20 cellular contexts compared by ENCODE assay signal in the genomic region with DNA sequence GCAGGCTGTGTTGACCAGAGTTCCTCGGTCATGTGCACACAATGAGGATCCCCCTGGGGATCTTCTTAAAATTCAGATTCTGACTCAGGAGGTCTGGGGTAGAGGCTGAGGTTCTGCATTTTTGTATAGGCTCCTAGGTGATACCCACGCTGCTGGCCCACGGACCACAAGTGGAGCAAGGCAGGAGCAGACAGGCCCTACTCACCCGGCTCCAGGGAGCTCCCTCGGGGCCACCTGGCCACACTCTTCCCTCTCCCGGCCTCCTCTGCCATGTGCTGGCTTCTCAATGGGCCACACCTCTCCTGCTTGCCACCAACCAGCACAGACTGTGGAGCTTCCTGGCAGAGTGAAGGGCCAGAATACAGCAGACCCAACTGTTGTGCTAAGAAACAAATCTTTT. TPM values are rescaled to one million over a fixed set of nuclear protein-coding genes. Genes with fewer than 3 reads are reported as not detected.
DNase-seq lines count a peak whose midpoint lies in the region; ATAC-seq, FAIRE-seq and TF ChIP-seq lines count a peak whose summit lies in the region.
"Had no signal": no experiment of that assay in that cellular context is flagged by ENCODE, and none has a peak within 500 bp of the region (broad histone marks: within the 10 kb centered on the region; RNA-seq: fewer than 3 reads in every experiment).

No MANE protein-coding gene starts in this region.

- WGBS in H1 (ENCODE audit: extremely low coverage in 1 of 2, insufficient coverage in 1 of 2, insufficient read length in 1 of 2, insufficient replicate concordance in 2 of 2, low coverage in 1 of 2, low lambda C conversion rate in 2 of 2, missing lambda C conversion rate in 1 of 2), 2 experiments: 82% methylated on average over 6 of the region's 6 CpGs; no CpG with 5 or more reads in 1 of the 2 experiments

- H4K5ac ChIP-seq in H1 (ENCODE audit: insufficient read length, low read depth, low read length): no peak overlapping the region

- no peak for TF ChIP-seq EP300 in H1 (IDR thresholded peaks at IDR 0.05; ENCODE audit: borderline replicate concordance in 1 of 2, low read depth in 2 of 2, low read length in 2 of 2)

- no peak for FAIRE-seq in H1 (lab: Jason Lieb, UNC)
- FAIRE-seq: G401.6, GM12892 had no signal

- no peak overlapping the region for H3K14ac ChIP-seq in H1 (ENCODE audit: insufficient read length)

- no peak for TF ChIP-seq POLR2A in H1 (IDR thresholded peaks at IDR 0.05; ENCODE audit: control extremely low read depth in 1 of 2, low read depth in 2 of 2, low read length in 2 of 2)

- H3K4ac ChIP-seq in H1 (replicated peaks; ENCODE audit: insufficient read length, low read depth, low read length): no peak overlapping the region

- H3K4me3 ChIP-seq in H1 (ENCODE audit: extremely low read depth in 1 of 4, insufficient read depth in 2 of 4, low read depth in 3 of 4, low read length in 4 of 4): no peak overlapping the region

- H3K27me3 ChIP-seq in H1 (replicated peaks in 1 of 4; ENCODE audit: control insufficient read depth in 3 of 4, extremely low read depth in 1 of 4, insufficient read depth in 3 of 4, low read length in 3 of 4): 0 out of 7 replicates have a peak, but pooled peaks cover 0 to 3% (median 0%) of the 10 kb centered on the region in 4 experiments

- H4K20me1 ChIP-seq in H1 (replicated peaks in 1 of 2; ENCODE audit: control insufficient read depth in 1 of 2, insufficient read depth in 2 of 2, low read length in 2 of 2): no peaks in the 10 kb centered on the region

- H3K27ac Mint-ChIP-seq in activated naive CD8-positive, alpha-beta T cell treated with anti-CD3 and anti-CD28 coated beads, Interleukin-2, amount 50 U/mL, for 24 hours: peak overlapping the region; percentile 52
- no peak overlapping the region for H3K27ac Mint-ChIP-seq in activated naive CD8-positive, alpha-beta T cell treated with anti-CD3 and anti-CD28 coated beads for 36 hours
- H3K27ac Mint-ChIP-seq in stimulated activated naive CD8-positive, alpha-beta T cell treated with anti-CD3 and anti-CD28 coated beads, Interleukin-15, amount 100 ng/mL, for 72 hours: peak overlapping the region in 1 of 2 donors; percentile 68

- no peak overlapping the region for H2BK20ac ChIP-seq in H1 (ENCODE audit: low read length)

- peak overlapping the region; percentile 68; the same call in 1 of the 2 replicates for H4K8ac ChIP-seq in H1 (ENCODE audit: extremely low read depth, insufficient read depth, low read length)

- no peaks in the 10 kb centered on the region for H3K36me3 ChIP-seq in H1 (ENCODE audit: control insufficient read depth in 2 of 4, insufficient read depth in 4 of 4, low read length in 3 of 4)

- H3K18ac ChIP-seq in H1 (ENCODE audit: extremely low read depth, low read length): no peak overlapping the region

- no peaks in the 10 kb centered on the region for H3K23me2 ChIP-seq in H1 (ENCODE audit: low read depth, low read length)

- no peak overlapping the region for H2BK15ac ChIP-seq in H1 (ENCODE audit: low read length)

- no peaks in the 10 kb centered on the region for H3K9me3 ChIP-seq in H1 (ENCODE audit: insufficient read depth in 2 of 2, low read depth in 1 of 2, low read length in 1 of 2)
- H3K9me3 ChIP-seq: Caco-2 had no signal

- H3K79me1 ChIP-seq in H1 (ENCODE audit: low read depth, low read length): no peaks in the 10 kb centered on the region

- peaks cover 6% of the 10 kb centered on the region for H3K4me1 Mint-ChIP-seq in activated naive CD8-positive, alpha-beta T cell treated with anti-CD3 and anti-CD28 coated beads, Interleukin-2, amount 50 U/mL, for 24 hours
- peaks cover 9% of the 10 kb centered on the region for H3K4me1 Mint-ChIP-seq in activated naive CD8-positive, alpha-beta T cell treated with anti-CD3 and anti-CD28 coated beads for 36 hours
- H3K4me1 Mint-ChIP-seq in stimulated activated naive CD8-positive, alpha-beta T cell treated with anti-CD3 and anti-CD28 coated beads, Interleukin-15, amount 100 ng/mL, for 72 hours: peaks cover 19% of the 10 kb centered on the region

- no peak overlapping the region for H2BK12ac ChIP-seq in H1 (ENCODE audit: low read depth, low read length)

- H3K27ac ChIP-seq in H1 (ENCODE audit: low read depth, low read length): no peak overlapping the region

- POLR2A ChIA-PET in H1 (lab: Charles Lee; ENCODE audit: partially characterized antibody): interaction anchor here (0.7 to 1.4 kb wide), 3 partner anchors 35 to 98 kb away, joined by 3 to 6 read pairs (median 4); no protein-coding TSS in a partner anchor

- CTCF ChIA-PET in H1 (lab: Charles Lee; ENCODE audit: partially characterized antibody): interaction anchor here (0.6 to 4.0 kb wide), 10 partner anchors 11 to 161 kb away, joined by 3 to 38 read pairs (median 5); no protein-coding TSS in a partner anchor

- H2AK5ac ChIP-seq in H1 (ENCODE audit: low read depth, low read length): no peak overlapping the region

- H3K23ac ChIP-seq in H1 (ENCODE audit: insufficient read length): no peak overlapping the region

- H3K9ac ChIP-seq in H1 (replicated peaks in 1 of 4; ENCODE audit: extremely low read depth in 1 of 4, low read depth in 3 of 4, low read length in 3 of 4): no peak overlapping the region

- TF ChIP-seq CTCF in H1 (IDR thresholded peaks at IDR 0.05; ENCODE audit: control extremely low read depth in 1 of 3, insufficient read depth in 1 of 3, low read depth in 1 of 3, low read length in 3 of 3): no peak

- no peaks in the 10 kb centered on the region for H3K4me1 ChIP-seq in H1 (replicated peaks in 1 of 4; ENCODE audit: control insufficient read depth in 3 of 4, insufficient read depth in 4 of 4, low read length in 3 of 4)
- H3K4me1 ChIP-seq: Caco-2 had no signal

- H3K27me3 Mint-ChIP-seq in activated naive CD8-positive, alpha-beta T cell treated with anti-CD3 and anti-CD28 coated beads, Interleukin-2, amount 50 U/mL, for 24 hours: no peaks in the 10 kb centered on the region
- H3K27me3 Mint-ChIP-seq in activated naive CD8-positive, alpha-beta T cell treated with anti-CD3 and anti-CD28 coated beads for 36 hours: no peaks in the 10 kb centered on the region
- no peaks in the 10 kb centered on the region for H3K27me3 Mint-ChIP-seq in stimulated activated naive CD8-positive, alpha-beta T cell treated with anti-CD3 and anti-CD28 coated beads, Interleukin-15, amount 100 ng/mL, for 72 hours
- H3K27me3 Mint-ChIP-seq: CD4-positive, alpha-beta memory T cell had no signal

- no peak for TF ChIP-seq RAD21 in H1 (IDR thresholded peaks at IDR 0.05 in 1 of 2, conservative IDR thresholded peaks at IDR 0.05 in 1 of 2; ENCODE audit: low read depth in 2 of 2, low read length in 2 of 2)

- H2BK120ac ChIP-seq in H1 (replicated peaks; ENCODE audit: low read depth, low read length): no peak overlapping the region

- no peak for DNase-seq in activated naive CD8-positive, alpha-beta T cell treated with anti-CD3 and anti-CD28 coated beads, Interleukin-2, amount 50 U/mL, for 24 hours
- no peak for DNase-seq in activated naive CD8-positive, alpha-beta T cell treated with anti-CD3 and anti-CD28 coated beads for 36 hours
- DNase-seq in stimulated activated naive CD8-positive, alpha-beta T cell treated with anti-CD3 and anti-CD28 coated beads, Interleukin-15, amount 100 ng/mL, for 72 hours: no peak
- no peak for DNase-seq in stimulated activated naive CD8-positive, alpha-beta T cell treated with anti-CD3 and anti-CD28 coated beads, Interleukin-15, Interleukin-2, amounts not matched to agents 100 U/mL and 50 U/mL, for 24 hours
- DNase-seq in H1 (ENCODE audit: low read depth in 1 of 2, low spot score in 2 of 2): no peak
- DNase-seq in NCI-H82 treated with DMSO at 0.1 percent for 48 hours (lab: John Stamatoyannopoulos, UW; ENCODE audit: unreplicated experiment): no peak
- DNase-seq: C1 segment of cervical spinal cord; Caco-2; CD4-positive, alpha-beta memory T cell; DMS153; DND-41; GOT3; H7; HCEC 1CT had no signal

- H3K9me3 Mint-ChIP-seq in activated naive CD8-positive, alpha-beta T cell treated with anti-CD3 and anti-CD28 coated beads, Interleukin-2, amount 50 U/mL, for 24 hours: no peaks in the 10 kb centered on the region
- H3K9me3 Mint-ChIP-seq in activated naive CD8-positive, alpha-beta T cell treated with anti-CD3 and anti-CD28 coated beads for 36 hours: no peaks in the 10 kb centered on the region
- H3K9me3 Mint-ChIP-seq in stimulated activated naive CD8-positive, alpha-beta T cell treated with anti-CD3 and anti-CD28 coated beads, Interleukin-15, amount 100 ng/mL, for 72 hours: no peaks in the 10 kb centered on the region
- H3K9me3 Mint-ChIP-seq: CD4-positive, alpha-beta memory T cell had no signal

- no peak overlapping the region for H3K56ac ChIP-seq in H1 (replicated peaks; ENCODE audit: insufficient read length, low read depth, low read length)

- no peaks in the 10 kb centered on the region for H3K36me3 Mint-ChIP-seq in activated naive CD8-positive, alpha-beta T cell treated with anti-CD3 and anti-CD28 coated beads, Interleukin-2, amount 50 U/mL, for 24 hours (ENCODE audit: low read depth)
- H3K36me3 Mint-ChIP-seq in activated naive CD8-positive, alpha-beta T cell treated with anti-CD3 and anti-CD28 coated beads for 36 hours: no peaks in the 10 kb centered on the region
- H3K36me3 Mint-ChIP-seq: CD4-positive, alpha-beta memory T cell had no signal

- no peak overlapping the region for H3K4me3 Mint-ChIP-seq in activated naive CD8-positive, alpha-beta T cell treated with anti-CD3 and anti-CD28 coated beads, Interleukin-2, amount 50 U/mL, for 24 hours
- H3K4me3 Mint-ChIP-seq in activated naive CD8-positive, alpha-beta T cell treated with anti-CD3 and anti-CD28 coated beads for 36 hours: no peak overlapping the region
- no peak overlapping the region for H3K4me3 Mint-ChIP-seq in stimulated activated naive CD8-positive, alpha-beta T cell treated with anti-CD3 and anti-CD28 coated beads, Interleukin-15, amount 100 ng/mL, for 72 hours
- H3K4me3 Mint-ChIP-seq: CD4-positive, alpha-beta memory T cell had no signal

- H3K4me2 ChIP-seq in H1 (ENCODE audit: insufficient read depth in 1 of 2, low read depth in 2 of 2, low read length in 2 of 2): no peak overlapping the region

- no peaks in the 10 kb centered on the region for H3K79me2 ChIP-seq in H1 (ENCODE audit: control insufficient read depth in 1 of 2, insufficient read depth in 2 of 2, low read length in 2 of 2)

- no peak overlapping the region for H4K91ac ChIP-seq in H1 (replicated peaks; ENCODE audit: insufficient read length, low read length)

- no peak overlapping the region for H2BK5ac ChIP-seq in H1 (ENCODE audit: low read depth, low read length)

- no peak overlapping the region for H2AFZ ChIP-seq in H1 (ENCODE audit: low read length)

- ATAC-seq in activated naive CD8-positive, alpha-beta T cell treated with anti-CD3 and anti-CD28 coated beads, Interleukin-2, amount 50 U/mL, for 24 hours: no peak
- peak; percentile 34 for ATAC-seq in stimulated activated naive CD8-positive, alpha-beta T cell treated with anti-CD3 and anti-CD28 coated beads, Interleukin-15, amount 100 ng/mL, for 72 hours
- ATAC-seq in stimulated activated naive CD8-positive, alpha-beta T cell treated with anti-CD3 and anti-CD28 coated beads, Interleukin-15, Interleukin-2, amounts not matched to agents 100 U/mL and 50 U/mL, for 24 hours: no peak
- no peak for ATAC-seq in HG02973 (IDR thresholded peaks at IDR 0.05; ENCODE audit: unreplicated experiment)

RNA-seq across cellular contexts. Expression of gene GP9, which starts 23.9 kb away (rescaled TPM):
- total RNA-seq in activated naive CD8-positive, alpha-beta T cell treated with anti-CD3 and anti-CD28 coated beads for 36 hours: not detected
- total RNA-seq in H1 (2021; fragmentation: NEBNext Ultra II Directional; extraction: Animal tissue kit (Norgen Biotek cat#: 25700)): not detected in 2 replicates
- polyA plus RNA-seq in H1 (2011; rRNA removed): not detected in 2 replicates
- polyA plus RNA-seq in H1 (2011; cell fraction: cytosol; rRNA removed): not detected
- polyA plus RNA-seq in H1 (2011; cell fraction: nucleus; rRNA removed): not detected
- not detected in 4 replicates for polyA plus RNA-seq in H1 (2012, experiment 1 of 2)
- not detected for polyA plus RNA-seq in H1 (2012, experiment 2 of 2)
- polyA plus RNA-seq in H1 (2013, experiment 1 of 2): not detected
- polyA plus RNA-seq in H1 (2013, experiment 2 of 2): not detected
- polyA minus RNA-seq in H1 (2011; rRNA and poly(A)+ RNA removed): not detected in 2 replicates
- not detected for polyA minus RNA-seq in H1 (2011; cell fraction: cytosol; rRNA and poly(A)+ RNA removed)
- not detected for polyA minus RNA-seq in H1 (2011; cell fraction: nucleus; rRNA and poly(A)+ RNA removed)
- total RNA-seq: A172; A673; Caco-2; CD4-positive, alpha-beta memory T cell; H7 had no signal
- polyA plus RNA-seq: BJ; CD4-positive, alpha-beta memory T cell had no signal

RNA-seq across cellular contexts. Expression of gene RAB43, which starts 37.1 kb away (rescaled TPM):
- total RNA-seq in activated naive CD8-positive, alpha-beta T cell treated with anti-CD3 and anti-CD28 coated beads for 36 hours: 10 to 100 TPM; 36.9 to 38.8 TPM
- total RNA-seq in H1 (2021; fragmentation: NEBNext Ultra II Directional; extraction: Animal tissue kit (Norgen Biotek cat#: 25700)): 18.7 and 19.4 TPM in 2 replicates
- polyA plus RNA-seq in H1 (2011; rRNA removed): 13.1 and 18.7 TPM in 2 replicates
- polyA plus RNA-seq in H1 (2011; cell fraction: cytosol; rRNA removed): 12.7 TPM
- polyA plus RNA-seq in H1 (2011; cell fraction: nucleus; rRNA removed): 25.4 TPM
- 10.6 to 13.7 TPM (median 13.1 TPM) in 4 replicates for polyA plus RNA-seq in H1 (2012, experiment 1 of 2)
- 14.1 TPM for polyA plus RNA-seq in H1 (2012, experiment 2 of 2)
- 11.8 TPM for polyA plus RNA-seq in H1 (2013, experiment 1 of 2)
- 12.4 TPM for polyA plus RNA-seq in H1 (2013, experiment 2 of 2)
- polyA minus RNA-seq in H1 (2011; rRNA and poly(A)+ RNA removed): 10.3 and 10.9 TPM in 2 replicates
- polyA minus RNA-seq in H1 (2011; cell fraction: cytosol; rRNA and poly(A)+ RNA removed): 9.8 TPM
- 11.4 TPM for polyA minus RNA-seq in H1 (2011; cell fraction: nucleus; rRNA and poly(A)+ RNA removed)
